In the genomic region with DNA sequence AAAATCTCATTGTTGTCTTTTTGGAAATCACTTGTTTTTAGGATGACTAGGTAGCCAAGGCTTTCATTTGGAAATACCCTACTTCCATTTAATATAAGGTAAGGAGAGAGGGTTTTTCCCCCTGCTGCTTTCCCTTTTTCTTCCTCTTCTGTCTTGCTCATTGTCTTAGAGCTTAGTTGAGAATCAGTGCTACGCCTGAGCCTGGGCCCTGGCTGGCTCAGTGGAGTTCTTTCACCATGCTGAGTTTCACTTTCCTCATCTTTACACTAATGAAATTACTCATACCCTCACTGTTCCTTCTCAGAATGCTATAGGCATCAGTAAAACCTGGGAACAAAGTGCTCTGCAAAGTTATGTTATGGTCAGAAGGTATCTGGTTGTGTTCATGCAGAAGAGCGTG, we compare ENCODE assay signal across 8 cellular contexts.
DNase-seq lines count a peak whose midpoint lies in the region; ATAC-seq and TF ChIP-seq lines count a peak whose summit lies in the region.
"Not testable (repeated sequence)": the region's sequence is repeated elsewhere in the genome, so short reads cannot be mapped to it uniquely, and the experiment has no call there.

No MANE protein-coding gene starts in this region.

- intact Hi-C loops in upper lobe of right lung (cut with DNase I): not testable (repeated sequence)

- not testable (repeated sequence) for H3K27ac ChIP-seq in RWPE2 (ENCODE audit: poor library complexity, severe bottlenecking); upper lobe of right lung

- not testable (repeated sequence) for H3K4me1 Mint-ChIP-seq in activated naive CD8-positive, alpha-beta T cell treated with anti-CD3 and anti-CD28 coated beads, Interleukin-2, amount 10 ng/mL, durations not matched to agents 7 days and 5 days

- H3K4me3 ChIP-seq in RWPE2 (ENCODE audit: severe bottlenecking); upper lobe of right lung: not testable (repeated sequence)

- not testable (repeated sequence) for H3K9me3 ChIP-seq in RWPE2 (ENCODE audit: severe bottlenecking); upper lobe of right lung

- not testable (repeated sequence) for H3K4me1 ChIP-seq in RWPE2 (ENCODE audit: insufficient read depth, poor library complexity, severe bottlenecking); upper lobe of right lung

- H3K36me3 ChIP-seq in RWPE2 (ENCODE audit: low read depth); upper lobe of right lung: not testable (repeated sequence)

- H3K27me3 ChIP-seq in RWPE2 (ENCODE audit: insufficient read depth, poor library complexity, severe bottlenecking); upper lobe of right lung: not testable (repeated sequence)

- not testable (repeated sequence) for H3K36me3 Mint-ChIP-seq in activated naive CD8-positive, alpha-beta T cell treated with anti-CD3 and anti-CD28 coated beads, Interleukin-2, amount 10 ng/mL, durations not matched to agents 7 days and 5 days

- not testable (repeated sequence) for H3K27me3 Mint-ChIP-seq in activated naive CD8-positive, alpha-beta T cell treated with anti-CD3 and anti-CD28 coated beads, Interleukin-2, amount 10 ng/mL, durations not matched to agents 7 days and 5 days

- TF ChIP-seq CTCF in RWPE2 (IDR thresholded peaks at IDR 0.05; ENCODE audit: poor library complexity, severe bottlenecking); upper lobe of right lung (IDR thresholded peaks at IDR 0.05): not testable (repeated sequence)

- POLR2A ChIA-PET in activated naive CD8-positive, alpha-beta T cell treated with anti-CD3 and anti-CD28 coated beads, Interleukin-2, amount 10 ng/mL, durations not matched to agents 7 days and 5 days (lab: Charles Lee): not testable (repeated sequence)

- H3K4me3 Mint-ChIP-seq in activated naive CD8-positive, alpha-beta T cell treated with anti-CD3 and anti-CD28 coated beads, Interleukin-2, amount 10 ng/mL, durations not matched to agents 7 days and 5 days: not testable (repeated sequence)

- not testable (repeated sequence) for H3K9me3 Mint-ChIP-seq in activated naive CD8-positive, alpha-beta T cell treated with anti-CD3 and anti-CD28 coated beads, Interleukin-2, amount 10 ng/mL, durations not matched to agents 7 days and 5 days

- H3K27ac Mint-ChIP-seq in activated naive CD8-positive, alpha-beta T cell treated with anti-CD3 and anti-CD28 coated beads, Interleukin-2, amount 10 ng/mL, durations not matched to agents 7 days and 5 days: not testable (repeated sequence)

- DNase-seq in RWPE2 (ENCODE audit: low spot score); activated naive CD8-positive, alpha-beta T cell treated with anti-CD3 and anti-CD28 coated beads, Interleukin-2, amount 10 ng/mL, durations not matched to agents 7 days and 5 days; upper lobe of right lung: not testable (repeated sequence)

- ATAC-seq in GM18519 (IDR thresholded peaks at IDR 0.05; ENCODE audit: low FRiP score, unreplicated experiment): peak; percentile 55
- ATAC-seq in GM19438 (IDR thresholded peaks at IDR 0.05; ENCODE audit: low read depth, unreplicated experiment): peak; percentile 60
- peak; percentile 56 for ATAC-seq in GM21825 (IDR thresholded peaks at IDR 0.05; ENCODE audit: unreplicated experiment)
- peak; percentile 65 for ATAC-seq in HG02885 (IDR thresholded peaks at IDR 0.05; ENCODE audit: poor library complexity, unreplicated experiment)
- ATAC-seq in HG03196 (IDR thresholded peaks at IDR 0.05; ENCODE audit: unreplicated experiment): peak; percentile 72
- peak; percentile 35; the same call in 2 of the 3 replicates for ATAC-seq in RWPE2 (ENCODE audit: low read depth)
- ATAC-seq in activated naive CD8-positive, alpha-beta T cell treated with anti-CD3 and anti-CD28 coated beads, Interleukin-2, amount 10 ng/mL, durations not matched to agents 7 days and 5 days (ENCODE audit: low read depth): peak; percentile 53
- peak; percentile 29 for ATAC-seq in upper lobe of right lung
